11 cellular contexts compared by ENCODE assay signal in genomic region chr20:47347661-47348462, GRCh38. TPM values are rescaled to one million over a fixed set of nuclear protein-coding genes. Genes with fewer than 3 reads are reported as not detected.
A peak's percentile ranks its signal among the peaks of the same experiment; 100 is the strongest.
DNase-seq lines count a peak whose midpoint lies in the region; ATAC-seq and TF ChIP-seq lines count a peak whose summit lies in the region.
"Had no signal": no experiment of that assay in that cellular context is flagged by ENCODE, and none has a peak within 500 bp of the region (broad histone marks: within the 10 kb centered on the region; RNA-seq: fewer than 3 reads in every experiment).

No MANE protein-coding gene starts in this region.

- H3K4me3 Mint-ChIP-seq in activated naive CD4-positive, alpha-beta T cell treated with anti-CD3 and anti-CD28 coated beads, Interleukin-2, amount 10 ng/mL, durations not matched to agents 7 days and 5 days: no peak overlapping the region

- 61% methylated on average over 4 of the region's 4 CpGs for WGBS in tibial nerve, 2 donors

- H3K4me1 Mint-ChIP-seq in activated naive CD4-positive, alpha-beta T cell treated with anti-CD3 and anti-CD28 coated beads, Interleukin-2, amount 10 ng/mL, durations not matched to agents 7 days and 5 days: peaks cover 31% of the 10 kb centered on the region

- H3K4me1 ChIP-seq in muscle layer of colon (ENCODE audit: insufficient read depth, low read length) (peaks cover 77% of the 10 kb centered on the region), tibial nerve (peaks cover 5 to 84% (median 49%) of the 10 kb centered on the region in 4 donors)
- H3K4me1 ChIP-seq in effector memory CD4-positive, alpha-beta T cell (ENCODE audit: control insufficient read depth, insufficient read depth, low read length, poor library complexity, severe bottlenecking): peaks cover 29% of the 10 kb centered on the region

- H3K9me3 Mint-ChIP-seq in activated naive CD4-positive, alpha-beta T cell treated with anti-CD3 and anti-CD28 coated beads, Interleukin-2, amount 50 U/mL, for 72 hours: no peaks in the 10 kb centered on the region
- H3K9me3 Mint-ChIP-seq in activated naive CD4-positive, alpha-beta T cell treated with anti-CD3 and anti-CD28 coated beads, Interleukin-2, amount 10 ng/mL, durations not matched to agents 7 days and 5 days: no peaks in the 10 kb centered on the region

- CTCF ChIA-PET in activated naive CD4-positive, alpha-beta T cell treated with anti-CD3 and anti-CD28 coated beads, Interleukin-2, amount 10 ng/mL, durations not matched to agents 7 days and 5 days (lab: Charles Lee): interaction anchor here (1.3 to 1.5 kb wide), 2 partner anchors 36 to 75 kb away, joined by 4 to 5 read pairs; no protein-coding TSS in a partner anchor

- H3K27me3 Mint-ChIP-seq in activated naive CD4-positive, alpha-beta T cell treated with anti-CD3 and anti-CD28 coated beads, Interleukin-2, amount 10 ng/mL, durations not matched to agents 7 days and 5 days: no peaks in the 10 kb centered on the region

- no peaks in the 10 kb centered on the region for H3K27me3 ChIP-seq in dorsolateral prefrontal cortex
- no peaks in the 10 kb centered on the region for H3K27me3 ChIP-seq in muscle layer of colon (ENCODE audit: control insufficient read depth in 1 of 2, insufficient read depth in 2 of 2, low read length in 2 of 2)
- no peaks in the 10 kb centered on the region for H3K27me3 ChIP-seq in tibial nerve
- no peaks in the 10 kb centered on the region for H3K27me3 ChIP-seq in effector memory CD4-positive, alpha-beta T cell (replicated peaks; ENCODE audit: control insufficient read depth, insufficient read depth, low read length, poor library complexity, severe bottlenecking)

- no peak for ATAC-seq in activated naive CD4-positive, alpha-beta T cell treated with anti-CD3 and anti-CD28 coated beads, Interleukin-2, amount 50 U/mL, for 72 hours

- peak overlapping the region; percentile 98 to 100 (median 100) for H3K27ac ChIP-seq in dorsolateral prefrontal cortex
- peak overlapping the region; percentile 96 for H3K27ac ChIP-seq in muscle layer of colon (ENCODE audit: low read depth, low read length)
- peak overlapping the region; percentile 62 to 100 (median 87) for H3K27ac ChIP-seq in tibial nerve
- H3K27ac ChIP-seq in effector memory CD4-positive, alpha-beta T cell (ENCODE audit: insufficient read depth, low read length, poor library complexity, severe bottlenecking): no peak overlapping the region

- no peaks in the 10 kb centered on the region for H3K36me3 ChIP-seq in muscle layer of colon (ENCODE audit: insufficient read depth, low read length)
- H3K36me3 ChIP-seq in tibial nerve: peaks cover 0 to 13% (median 0%) of the 10 kb centered on the region in 3 donors
- peaks cover 27% of the 10 kb centered on the region for H3K36me3 ChIP-seq in effector memory CD4-positive, alpha-beta T cell (ENCODE audit: control insufficient read depth, insufficient read depth, low read length)

- TF ChIP-seq EP300 in tibial nerve (IDR thresholded peaks at IDR 0.05): no peak

- peak overlapping the region; percentile 56 to 65 for H3K27ac Mint-ChIP-seq in activated naive CD4-positive, alpha-beta T cell treated with anti-CD3 and anti-CD28 coated beads, Interleukin-2, amount 50 U/mL, for 72 hours
- no peak overlapping the region for H3K27ac Mint-ChIP-seq in activated naive CD4-positive, alpha-beta T cell treated with anti-CD3 and anti-CD28 coated beads, Interleukin-2, amount 10 ng/mL, durations not matched to agents 7 days and 5 days

- TF ChIP-seq POLR2A in tibial nerve (IDR thresholded peaks at IDR 0.05): no peak

- no peak for DNase-seq in activated naive CD4-positive, alpha-beta T cell treated with anti-CD3 and anti-CD28 coated beads, Interleukin-2, amount 50 U/mL, for 72 hours (ENCODE audit: low spot score in 2 of 2)
- no peak for DNase-seq in activated naive CD4-positive, alpha-beta T cell treated with anti-CD3 and anti-CD28 coated beads, Interleukin-2, amount 10 ng/mL, durations not matched to agents 7 days and 5 days
- no peak for DNase-seq in dorsolateral prefrontal cortex
- DNase-seq in tibial nerve (ENCODE audit: low spot score in 2 of 2): no peak
- DNase-seq in dermis blood vessel endothelial cell: no peak
- DNase-seq in effector memory CD4-positive, alpha-beta T cell: no peak
- no peak for DNase-seq in NCI-H345 treated with DMSO at 0.1 percent for 48 hours (lab: John Stamatoyannopoulos, UW; ENCODE audit: unreplicated experiment)
- DNase-seq: activated CD4-positive, alpha-beta T cell treated with anti-CD3 and anti-CD28 coated beads, Interleukin-2, amount 50 U/mL, for 48 hours; islet precursor cell; NCI-H1092 had no signal

- intact Hi-C loops in dorsolateral prefrontal cortex (cut with DNase I): no loop called here

- no peaks in the 10 kb centered on the region for H3K9me3 ChIP-seq in muscle layer of colon (ENCODE audit: low read length)
- H3K9me3 ChIP-seq in tibial nerve: no peaks in the 10 kb centered on the region
- H3K9me3 ChIP-seq in effector memory CD4-positive, alpha-beta T cell (ENCODE audit: control insufficient read depth, low read length): no peaks in the 10 kb centered on the region

- TF ChIP-seq CTCF in dorsolateral prefrontal cortex (IDR thresholded peaks at IDR 0.05 in 54 of 56, conservative IDR thresholded peaks at IDR 0.05 in 2 of 56; ENCODE audit: low read depth in 1 of 56, partially characterized antibody in 56 of 56): no peak
- no peak for TF ChIP-seq CTCF in tibial nerve (IDR thresholded peaks at IDR 0.05)

- H3K4me3 ChIP-seq in dorsolateral prefrontal cortex (peak overlapping the region in 55 of 59 donors; percentile 4 to 64 (median 43)), muscle layer of colon (ENCODE audit: low read depth in 1 of 2, low read length in 2 of 2) (peak overlapping the region in 1 of 2 donors; percentile 4), tibial nerve (peak overlapping the region in 1 of 4 donors; percentile 9)
- H3K4me3 ChIP-seq in effector memory CD4-positive, alpha-beta T cell (ENCODE audit: insufficient read depth, low read depth, low read length, poor library complexity, severe bottlenecking): no peak overlapping the region

- H3K9ac ChIP-seq in muscle layer of colon (ENCODE audit: low read length): peak overlapping the region; percentile 25

- peaks cover 0 to 51% of the 10 kb centered on the region in 2 donors for H3K36me3 Mint-ChIP-seq in activated naive CD4-positive, alpha-beta T cell treated with anti-CD3 and anti-CD28 coated beads, Interleukin-2, amount 50 U/mL, for 72 hours
- peaks cover 13% of the 10 kb centered on the region for H3K36me3 Mint-ChIP-seq in activated naive CD4-positive, alpha-beta T cell treated with anti-CD3 and anti-CD28 coated beads, Interleukin-2, amount 10 ng/mL, durations not matched to agents 7 days and 5 days

RNA-seq across cellular contexts. Expression of gene ZMYND8, which starts 8.6 kb away (rescaled TPM):
- total RNA-seq in activated naive CD4-positive, alpha-beta T cell treated with anti-CD3 and anti-CD28 coated beads, Interleukin-2, amount 50 U/mL, for 72 hours: 10 to 100 TPM; 35.7 to 46.4 TPM
- total RNA-seq in dorsolateral prefrontal cortex (100 to 1,000 TPM in 82 of 120 experiments, 10 to 100 TPM in 38; 67.0 to 236 (median 109) TPM), tibial nerve (10 to 100 TPM; 45.3 to 69.9 (median 49.8) TPM), dermis blood vessel endothelial cell (35.9 and 59.4 TPM in 2 replicates)
